ENCODE assay signal across 25 cellular contexts in the genomic region with DNA sequence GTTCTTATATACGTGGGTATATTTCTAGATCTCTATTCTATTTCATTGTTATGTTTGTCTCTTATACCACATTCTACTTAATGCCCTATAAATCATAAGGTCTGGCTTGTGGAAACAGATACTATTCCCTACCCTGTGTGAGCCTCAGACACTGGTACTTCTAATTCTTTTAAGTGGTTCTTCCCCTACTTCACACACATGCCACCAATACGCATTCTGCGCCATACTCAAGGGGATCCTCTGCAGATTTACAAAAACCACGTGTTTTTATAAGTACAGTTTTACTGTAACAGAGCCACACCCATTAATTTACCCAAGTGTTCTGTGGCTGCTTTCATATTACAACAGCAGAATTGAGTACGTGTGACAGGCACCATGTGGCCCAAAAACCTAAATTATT.
"Had no signal": no experiment of that assay in that cellular context is flagged by ENCODE, and none has a peak within 500 bp of the region (broad histone marks: within the 10 kb centered on the region; RNA-seq: fewer than 3 reads in every experiment).

No MANE protein-coding gene starts in this region.

- DNase-seq: hypothalamus; immature natural killer cell; kidney; left colon; left lung; lower lobe of right lung; mammary epithelial cell; mesenchymal stem cell; naive thymus-derived CD8-positive, alpha-beta T cell; nucleus accumbens; pancreas; posterior cingulate gyrus; retina; right cardiac atrium; sigmoid colon; small intestine; spleen; stimulated activated CD4-positive, alpha-beta T cell treated with anti-CD3 and anti-CD28 coated beads, Interleukin-4, amount 100 ng/mL, for 24 hours; stimulated activated naive CD4-positive, alpha-beta T cell; stimulated activated naive CD8-positive, alpha-beta T cell treated with anti-CD3 and anti-CD28 coated beads, Interleukin-15, amount 100 ng/mL, for 72 hours; substantia nigra; uterus had no signal

- H3K36me3 ChIP-seq: left lung, lower lobe of right lung, pancreas, prostate gland, sigmoid colon, spleen, tibial nerve, uterus had no signal

- ATAC-seq: left colon; left lung; lower lobe of right lung; naive thymus-derived CD8-positive, alpha-beta T cell; pancreas; right cardiac atrium; stimulated activated effector memory CD8-positive, alpha-beta T cell treated with anti-CD3 and anti-CD28 coated beads, Interleukin-12 subunit alpha, Interleukin-12 subunit beta, amount 100 ng/mL, for 72 hours; stimulated activated naive CD8-positive, alpha-beta T cell treated with anti-CD3 and anti-CD28 coated beads, Interleukin-15, amount 100 ng/mL, for 72 hours had no signal

- H3K4me1 ChIP-seq: left lung, lower lobe of right lung, pancreas, prostate gland, sigmoid colon, spleen, tibial nerve, uterus had no signal

- H3K9me3 ChIP-seq: left lung, lower lobe of right lung, pancreas, prostate gland, sigmoid colon, spleen, tibial nerve, uterus had no signal

- FAIRE-seq: kidney, pancreas, small intestine had no signal

- H3K27me3 ChIP-seq: left lung, pancreas, sigmoid colon, spleen, tibial nerve, uterus had no signal

- H3K4me3 ChIP-seq: left lung, lower lobe of right lung, pancreas, prostate gland, sigmoid colon, spleen, tibial nerve, uterus had no signal

- H3K27ac ChIP-seq: left lung, lower lobe of right lung, pancreas, prostate gland, sigmoid colon, spleen, tibial nerve, uterus had no signal
